26 cellular contexts compared by ENCODE assay signal in the genomic region with DNA sequence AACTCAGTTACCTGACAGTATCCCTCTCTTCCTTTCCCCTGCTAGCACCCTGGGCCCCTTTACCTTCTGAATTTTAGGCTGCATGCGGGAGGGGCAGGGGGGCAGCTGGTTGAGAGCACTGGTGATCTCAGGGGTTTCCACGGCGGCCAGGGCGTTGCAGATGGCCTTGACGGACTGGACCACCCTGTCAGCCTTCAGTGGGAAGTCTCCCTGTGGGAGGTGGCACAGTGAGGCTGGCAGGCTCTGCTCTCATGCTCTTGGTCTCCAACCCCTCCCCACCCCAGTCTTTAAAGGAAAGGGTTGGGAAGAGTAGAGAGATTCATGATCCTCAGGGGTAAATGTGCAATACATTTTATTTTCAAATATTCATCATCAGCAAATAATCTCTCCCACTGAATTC. TPM values are rescaled to one million over a fixed set of nuclear protein-coding genes. Genes with fewer than 3 reads are reported as not detected.
DNase-seq lines count a peak whose midpoint lies in the region; ATAC-seq, FAIRE-seq and TF ChIP-seq lines count a peak whose summit lies in the region.
"Had no signal": no experiment of that assay in that cellular context is flagged by ENCODE, and none has a peak within 500 bp of the region (broad histone marks: within the 10 kb centered on the region; RNA-seq: fewer than 3 reads in every experiment).

No MANE protein-coding gene starts in this region.

- 95% methylated on average over 5 of the region's 5 CpGs for WGBS in A549 (ENCODE audit: missing lambda C conversion rate)

- H3K4me1 Mint-ChIP-seq in CD8-positive, alpha-beta memory T cell = peaks cover 39 to 54% (median 52%) of the 10 kb centered on the region in 3 donors
- H3K4me1 Mint-ChIP-seq in neural crest cell = peaks cover 57% of the 10 kb centered on the region

- TF ChIP-seq RAD21 in A549 (conservative IDR thresholded peaks at IDR 0.05 in 1 of 2, IDR thresholded peaks at IDR 0.05 in 1 of 2) = no peak

- peak overlapping the region in 7 of 8 donors; percentile 1 to 83 (median 54) for H3K27ac Mint-ChIP-seq in CD8-positive, alpha-beta memory T cell
- peak overlapping the region; percentile 96 for H3K27ac Mint-ChIP-seq in neural crest cell (ENCODE audit: unreplicated experiment)
- H3K27ac Mint-ChIP-seq: activated CD8-positive, alpha-beta T cell treated with anti-CD3 and anti-CD28 coated beads for 36 hours; activated naive CD4-positive, alpha-beta T cell treated with anti-CD3 and anti-CD28 coated beads, Interleukin-2, amount 50 U/mL, for 72 hours had no signal

- no peak overlapping the region for H3K4me3 Mint-ChIP-seq in CD8-positive, alpha-beta memory T cell
- peak overlapping the region; percentile 44 for H3K4me3 Mint-ChIP-seq in neural crest cell
- H3K4me3 Mint-ChIP-seq: activated CD8-positive, alpha-beta T cell treated with anti-CD3 and anti-CD28 coated beads for 36 hours; activated T-cell treated with anti-CD3 and anti-CD28 coated beads, Interleukin-2, amount 50 U/mL, for 24 hours had no signal

- ATAC-seq in A549 = no peak
- ATAC-seq in HG02798 (IDR thresholded peaks at IDR 0.05; ENCODE audit: poor library complexity, unreplicated experiment) = no peak
- no peak for ATAC-seq in HG02884 (IDR thresholded peaks at IDR 0.05; ENCODE audit: unreplicated experiment)
- ATAC-seq: activated CD8-positive, alpha-beta T cell treated with anti-CD3 and anti-CD28 coated beads for 36 hours; activated naive CD4-positive, alpha-beta T cell treated with anti-CD3 and anti-CD28 coated beads, Interleukin-2, amount 50 U/mL, for 72 hours; left lung had no signal

- no peaks in the 10 kb centered on the region for H3K9me3 ChIP-seq in A549
- no peaks in the 10 kb centered on the region for H3K9me3 ChIP-seq in CD8-positive, alpha-beta memory T cell (ENCODE audit: low read length)
- H3K9me3 ChIP-seq: left lung, ovary, SJCRH30, testis had no signal

- POLR2A ChIA-PET in A549 (lab: Yijun Ruan, JAX) = interaction anchor here (0.9 kb wide), 1 partner anchor 10 kb away, joined by 3 read pairs; no protein-coding TSS in a partner anchor
- POLR2A ChIA-PET in CD8-positive, alpha-beta memory T cell (lab: Charles Lee) = no interaction called here

- TF ChIP-seq CTCF in A549 (IDR thresholded peaks at IDR 0.05) = no peak
- TF ChIP-seq CTCF in dorsolateral prefrontal cortex (IDR thresholded peaks at IDR 0.05 in 54 of 56, conservative IDR thresholded peaks at IDR 0.05 in 2 of 56; ENCODE audit: low read depth in 1 of 56, partially characterized antibody in 56 of 56) = no peak
- TF ChIP-seq CTCF in neural crest cell (conservative IDR thresholded peaks at IDR 0.05) = no peak

- no peak for TF ChIP-seq EP300 in A549 (IDR thresholded peaks at IDR 0.05)

- intact Hi-C loops in dorsolateral prefrontal cortex (cut with DNase I) = no loop called here

- H3K4me3 ChIP-seq in A549 = no peak overlapping the region
- no peak overlapping the region for H3K4me3 ChIP-seq in CD8-positive, alpha-beta memory T cell (ENCODE audit: low read length)
- no peak overlapping the region for H3K4me3 ChIP-seq in dorsolateral prefrontal cortex
- H3K4me3 ChIP-seq: left lung, ovary, PC-9, SJCRH30, testis had no signal

- no peak for FAIRE-seq in A549 (lab: Jason Lieb, UNC)
- FAIRE-seq: astrocyte, colon, endometrium had no signal

- no peaks in the 10 kb centered on the region for H3K4me1 ChIP-seq in A549
- H3K4me1 ChIP-seq in CD8-positive, alpha-beta memory T cell (ENCODE audit: insufficient read depth, low read length) = peaks cover 28% of the 10 kb centered on the region
- H3K4me1 ChIP-seq: testis had no signal

- H3K4me2 ChIP-seq in A549 = no peak overlapping the region
- H3K4me2 ChIP-seq: PC-9 had no signal

- no peaks in the 10 kb centered on the region for H3K27me3 ChIP-seq in CD8-positive, alpha-beta memory T cell (ENCODE audit: insufficient read depth, low read length, poor library complexity, severe bottlenecking)
- no peaks in the 10 kb centered on the region for H3K27me3 ChIP-seq in dorsolateral prefrontal cortex
- H3K27me3 ChIP-seq: left lung, ovary, SJCRH30, testis had no signal

- peaks cover 6 to 67% (median 26%) of the 10 kb centered on the region in 3 donors for H3K36me3 Mint-ChIP-seq in CD8-positive, alpha-beta memory T cell
- H3K36me3 Mint-ChIP-seq in neural crest cell (ENCODE audit: low read depth) = peaks cover 29% of the 10 kb centered on the region

- H3K27ac ChIP-seq in A549 = no peak overlapping the region
- H3K27ac ChIP-seq in CD8-positive, alpha-beta memory T cell (ENCODE audit: low read depth, low read length) = no peak overlapping the region
- H3K27ac ChIP-seq in dorsolateral prefrontal cortex = peak overlapping the region in 55 of 59 donors; percentile 1 to 99 (median 69)
- H3K27ac ChIP-seq: ovary, PC-9, SJCRH30, testis had no signal

- CTCF ChIA-PET in A549 (lab: Yijun Ruan, JAX) = interaction anchor here (0.7 to 18.2 kb wide), 8 partner anchors 9 to 393 kb away, joined by 3 to 530 read pairs (median 8); partner anchors contain the start of gene PIK3C2B
- CTCF ChIA-PET in CD8-positive, alpha-beta memory T cell (lab: Charles Lee) = interaction anchor here (0.8 to 2.2 kb wide), 6 partner anchors 11 to 50 kb away, joined by 4 to 11 read pairs (median 4); partner anchors contain the start of gene PIK3C2B

- DNase-seq in A549 (ENCODE audit: low read depth in 1 of 2, low spot score in 1 of 2) (no peak), dorsolateral prefrontal cortex (no peak), neural crest cell (ENCODE audit: low read depth, low spot score) (no peak), NCI-H146 (lab: John Stamatoyannopoulos, UW) (no peak), mesenteric fat pad (ENCODE audit: low spot score) (no peak)
- no peak for DNase-seq in CD8-positive, alpha-beta memory T cell
- DNase-seq: activated CD4-positive, CD25-positive, alpha-beta regulatory T cell; activated CD8-positive, alpha-beta T cell treated with anti-CD3 and anti-CD28 coated beads for 36 hours; activated T-cell treated with anti-CD3 and anti-CD28 coated beads, Interleukin-2, amount 50 U/mL, for 24 hours; DMS79 treated with DMSO at 0.1 percent for 48 hours; GOT3; left lung; MV-4-11; NCI-H187 treated with DMSO at 0.1 percent for 48 hours; NCI-H226; ovary; stimulated activated CD4-positive, alpha-beta T cell treated with anti-CD3 and anti-CD28 coated beads, Interleukin-15, amount 100 ng/mL, for 24 hours; testis had no signal

- H3K27me3 Mint-ChIP-seq in CD8-positive, alpha-beta memory T cell = no peaks in the 10 kb centered on the region
- H3K27me3 Mint-ChIP-seq in neural crest cell (ENCODE audit: low read depth) = no peaks in the 10 kb centered on the region
- H3K27me3 Mint-ChIP-seq: activated CD8-positive, alpha-beta T cell treated with anti-CD3 and anti-CD28 coated beads for 36 hours; activated T-cell treated with anti-CD3 and anti-CD28 coated beads, Interleukin-2, amount 50 U/mL, for 24 hours had no signal

- no peaks in the 10 kb centered on the region for H3K9me3 Mint-ChIP-seq in CD8-positive, alpha-beta memory T cell
- H3K9me3 Mint-ChIP-seq in neural crest cell = no peaks in the 10 kb centered on the region
- H3K9me3 Mint-ChIP-seq: activated CD8-positive, alpha-beta T cell treated with anti-CD3 and anti-CD28 coated beads for 36 hours; activated naive CD4-positive, alpha-beta T cell treated with anti-CD3 and anti-CD28 coated beads, Interleukin-2, amount 50 U/mL, for 72 hours; activated T-cell treated with anti-CD3 and anti-CD28 coated beads, Interleukin-2, amount 50 U/mL, for 24 hours had no signal

- TF ChIP-seq POLR2A in A549 (IDR thresholded peaks at IDR 0.05; ENCODE audit: low read length) = no peak

- H3K36me3 ChIP-seq in CD8-positive, alpha-beta memory T cell (ENCODE audit: insufficient read depth, low read length) = no peaks in the 10 kb centered on the region
- H3K36me3 ChIP-seq: ovary, SJCRH30 had no signal

TF ChIP-seq in A549, 52 proteins besides CTCF, POLR2A, EP300 and RAD21 (continues in another document):
- no peak for TF ChIP-seq ZFP36 (IDR thresholded peaks at IDR 0.05; ENCODE audit: borderline replicate concordance, partially characterized antibody)
- no peak for TF ChIP-seq ZSCAN20 (CRISPR knock-in tag; IDR thresholded peaks at IDR 0.05)
- no peak for TF ChIP-seq ESRRA (IDR thresholded peaks at IDR 0.05; ENCODE audit: borderline replicate concordance, low read length)
- no peak for TF ChIP-seq ZNF302 (CRISPR knock-in tag; IDR thresholded peaks at IDR 0.05)
- TF ChIP-seq HEYL (CRISPR knock-in tag; IDR thresholded peaks at IDR 0.05) = no peak
- peak; percentile 39 for TF ChIP-seq MAFK (IDR thresholded peaks at IDR 0.05; ENCODE audit: partially characterized antibody)

RNA-seq across cellular contexts. Expression of gene PIK3C2B, which starts 36.9 kb away (rescaled TPM):
- 9.2 and 13.0 TPM in 2 replicates for polyA plus RNA-seq in A549 (2011; rRNA removed)
- polyA plus RNA-seq in A549 (2012; cell fraction: cytosol; rRNA removed) = 10.0 and 12.9 TPM in 2 replicates
- 23.4 and 28.2 TPM in 2 replicates for polyA plus RNA-seq in A549 (2012; cell fraction: nucleus; rRNA removed)
- polyA plus RNA-seq in A549 (2017; fragmentation: RNase III; extraction: RNeasy Plus Mini Kit Qiagen cat#74134 plus additional on column Dnase treatment) = 9.0 to 9.7 TPM (median 9.4 TPM) in 3 replicates
- 25.3 and 29.0 TPM in 2 replicates for polyA minus RNA-seq in A549 (2011; rRNA and poly(A)+ RNA removed)
- 10 to 100 TPM; 19.4 to 19.6 TPM for total RNA-seq in CD8-positive, alpha-beta memory T cell
- polyA plus RNA-seq in CD8-positive, alpha-beta memory T cell = 2.9 TPM
- total RNA-seq in dorsolateral prefrontal cortex = 100 to 1,000 TPM in 8 of 120 experiments, 10 to 100 TPM in 112; 38.4 to 188 (median 62.6) TPM
- 70.5 and 71.7 TPM in 2 replicates for total RNA-seq in neural crest cell
- 47.1 TPM for total RNA-seq in mesenteric fat pad

RNA-seq across cellular contexts. Expression of gene PPP1R15B, which starts 46.0 kb away (rescaled TPM):
- polyA plus RNA-seq in A549 (2011; rRNA removed) (49.1 and 51.9 TPM in 2 replicates), A549 (2017; fragmentation: RNase III; extraction: RNeasy Plus Mini Kit Qiagen cat#74134 plus additional on column Dnase treatment) (26.9 to 27.8 TPM (median 27.2 TPM) in 3 replicates)
- polyA plus RNA-seq in A549 (2012; cell fraction: cytosol; rRNA removed) = 18.5 and 22.6 TPM in 2 replicates
- polyA plus RNA-seq in A549 (2012; cell fraction: nucleus; rRNA removed) = 17.7 and 22.8 TPM in 2 replicates
- 52.6 and 57.4 TPM in 2 replicates for polyA minus RNA-seq in A549 (2011; rRNA and poly(A)+ RNA removed)
- 10 to 100 TPM; 80.4 to 82.7 TPM for total RNA-seq in CD8-positive, alpha-beta memory T cell
- 22.3 TPM for polyA plus RNA-seq in CD8-positive, alpha-beta memory T cell
- total RNA-seq in dorsolateral prefrontal cortex (10 to 100 TPM; 26.2 to 55.9 (median 35.6) TPM), neural crest cell (45.8 and 46.6 TPM in 2 replicates), mesenteric fat pad (132 TPM)

RNA-seq across cellular contexts. Expression of gene MDM4, which starts 58.5 kb away (rescaled TPM):
- polyA plus RNA-seq in A549 (2011; rRNA removed) (38.9 and 48.9 TPM in 2 replicates), A549 (2017; fragmentation: RNase III; extraction: RNeasy Plus Mini Kit Qiagen cat#74134 plus additional on column Dnase treatment) (4.6 to 5.7 TPM (median 5.7 TPM) in 3 replicates)
- 2.7 and 3.4 TPM in 2 replicates for polyA plus RNA-seq in A549 (2012; cell fraction: cytosol; rRNA removed)
- 11.4 and 22.1 TPM in 2 replicates for polyA plus RNA-seq in A549 (2012; cell fraction: nucleus; rRNA removed)
- polyA minus RNA-seq in A549 (2011; rRNA and poly(A)+ RNA removed) = 55.7 and 61.1 TPM in 2 replicates
- 10 to 100 TPM; 80.7 TPM for total RNA-seq in CD8-positive, alpha-beta memory T cell
- 13.6 TPM for polyA plus RNA-seq in CD8-positive, alpha-beta memory T cell
- total RNA-seq in dorsolateral prefrontal cortex (100 to 1,000 TPM in 47 of 120 experiments, 10 to 100 TPM in 73; 56.3 to 151 (median 97.1) TPM), neural crest cell (92.5 and 98.2 TPM in 2 replicates), mesenteric fat pad (88.5 TPM)

Comparison
In these comparisons a context has a peak if more than half of its experiments do, and no peak if none do; other contexts are left out.
1. H3K27ac ChIP-seq: peak in dorsolateral prefrontal cortex (55 of 59); none in A549 (0 of 2) and CD8-positive, alpha-beta memory T cell (single experiment).